Comparison of ENCODE assay signal across 8 cellular contexts in the genomic region with DNA sequence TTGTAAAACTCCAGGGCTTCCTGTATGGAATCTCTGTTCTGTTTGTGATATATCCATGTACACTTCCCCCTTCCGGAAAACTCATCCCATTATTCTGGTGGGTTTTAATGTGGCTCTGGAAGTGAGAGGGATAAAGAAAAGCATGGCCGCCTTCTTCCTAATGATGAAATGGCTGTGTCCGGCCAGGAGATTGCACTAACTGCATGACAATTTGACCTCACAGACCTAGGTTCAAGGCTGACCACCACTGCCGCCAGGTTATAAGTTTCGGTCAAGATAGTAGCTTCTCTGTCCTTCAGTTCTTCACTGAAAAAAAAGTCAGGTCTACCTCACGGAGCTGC. TPM values are rescaled to one million over a fixed set of nuclear protein-coding genes. Genes with fewer than 3 reads are reported as not detected.
A peak's percentile ranks its signal among the peaks of the same experiment; 100 is the strongest.
DNase-seq lines count a peak whose midpoint lies in the region; ATAC-seq and TF ChIP-seq lines count a peak whose summit lies in the region.

No MANE protein-coding gene starts in this region.

- CTCF ChIA-PET in OCI-LY7 (lab: Charles Lee; ENCODE audit: unreplicated experiment) = no interaction called here

- intact Hi-C loops in uterus (cut with DNase I; ENCODE audit: low total_unique reads) (no loop called here), OCI-LY7 (cut with micrococcal nuclease; ENCODE audit: unreplicated experiment) (no loop called here)

- H2AFZ ChIP-seq in OCI-LY7 (ENCODE audit: low read length) = no peak overlapping the region

- TF ChIP-seq POLR2A in uterus (IDR thresholded peaks at IDR 0.05) = no peak

- no peak for DNase-seq in activated naive CD8-positive, alpha-beta T cell treated with anti-CD3 and anti-CD28 coated beads for 36 hours
- DNase-seq in choroid plexus epithelial cell (ENCODE audit: low read depth) = no peak
- DNase-seq in uterus = no peak
- DNase-seq in AG08395 (ENCODE audit: low spot score) = no peak
- no peak for DNase-seq in OCI-LY7 (ENCODE audit: low spot score)

- no peaks in the 10 kb centered on the region for H3K27me3 ChIP-seq in mucosa of rectum (ENCODE audit: control insufficient read depth in 2 of 2, insufficient read depth in 2 of 2, low read length in 2 of 2)
- no peaks in the 10 kb centered on the region for H3K27me3 ChIP-seq in uterus

- no peaks in the 10 kb centered on the region for H3K9me3 Mint-ChIP-seq in activated naive CD8-positive, alpha-beta T cell (ENCODE audit: low read depth)
- H3K9me3 Mint-ChIP-seq in activated naive CD8-positive, alpha-beta T cell treated with anti-CD3 and anti-CD28 coated beads for 36 hours = no peaks in the 10 kb centered on the region

- no peaks in the 10 kb centered on the region for H4K20me1 ChIP-seq in OCI-LY7 (ENCODE audit: insufficient read depth, low read length)

- H3K27ac Mint-ChIP-seq in activated naive CD8-positive, alpha-beta T cell = no peak overlapping the region
- no peak overlapping the region for H3K27ac Mint-ChIP-seq in activated naive CD8-positive, alpha-beta T cell treated with anti-CD3 and anti-CD28 coated beads for 36 hours

- H3K4me3 ChIP-seq in choroid plexus epithelial cell (ENCODE audit: low read depth, low read length) = peak overlapping the region; percentile 55
- H3K4me3 ChIP-seq in mucosa of rectum (ENCODE audit: low read length in 2 of 2) = peak overlapping the region; percentile 46 to 75
- H3K4me3 ChIP-seq in uterus = peak overlapping the region; percentile 34 to 43
- no peak overlapping the region for H3K4me3 ChIP-seq in OCI-LY7 (ENCODE audit: low read depth, low read length, poor library complexity, severe bottlenecking)

- peak overlapping the region; percentile 38 to 39 for H3K9ac ChIP-seq in mucosa of rectum (ENCODE audit: low read depth in 1 of 2, low read length in 2 of 2)

- no peak for TF ChIP-seq CTCF in choroid plexus epithelial cell (conservative IDR thresholded peaks at IDR 0.05; ENCODE audit: low read depth, low read length)
- TF ChIP-seq CTCF in uterus (IDR thresholded peaks at IDR 0.05) = no peak
- no peak for TF ChIP-seq CTCF in OCI-LY7 (conservative IDR thresholded peaks at IDR 0.05; ENCODE audit: low read length)

- no peak for ATAC-seq in GM19467 (IDR thresholded peaks at IDR 0.05; ENCODE audit: unreplicated experiment)

- no peaks in the 10 kb centered on the region for H3K27me3 Mint-ChIP-seq in activated naive CD8-positive, alpha-beta T cell
- H3K27me3 Mint-ChIP-seq in activated naive CD8-positive, alpha-beta T cell treated with anti-CD3 and anti-CD28 coated beads for 36 hours = no peaks in the 10 kb centered on the region

- POLR2A ChIA-PET in OCI-LY7 (lab: Charles Lee) = no interaction called here

- H3K4me3 Mint-ChIP-seq in activated naive CD8-positive, alpha-beta T cell = peak overlapping the region; percentile 22
- no peak overlapping the region for H3K4me3 Mint-ChIP-seq in activated naive CD8-positive, alpha-beta T cell treated with anti-CD3 and anti-CD28 coated beads for 36 hours

- H3K36me3 ChIP-seq in mucosa of rectum (ENCODE audit: control insufficient read depth in 2 of 2, insufficient read depth in 2 of 2, low read length in 2 of 2) (no peaks in the 10 kb centered on the region), uterus (no peaks in the 10 kb centered on the region), OCI-LY7 (ENCODE audit: insufficient read depth, low read length) (peaks cover 15% of the 10 kb centered on the region)

- H3K27ac ChIP-seq in mucosa of rectum (ENCODE audit: low read depth in 2 of 2, low read length in 2 of 2) (peak overlapping the region in 1 of 2 donors; percentile 26), uterus (peak overlapping the region; percentile 71 to 85), OCI-LY7 (ENCODE audit: low read depth, low read length, poor library complexity, severe bottlenecking) (no peak overlapping the region)

- peaks cover 7% of the 10 kb centered on the region for H3K4me1 Mint-ChIP-seq in activated naive CD8-positive, alpha-beta T cell (ENCODE audit: low read depth)
- peaks cover 4% of the 10 kb centered on the region for H3K4me1 Mint-ChIP-seq in activated naive CD8-positive, alpha-beta T cell treated with anti-CD3 and anti-CD28 coated beads for 36 hours

- H3K9me2 ChIP-seq in OCI-LY7 (ENCODE audit: insufficient read depth, low read length) = no peaks in the 10 kb centered on the region

- no peaks in the 10 kb centered on the region for H3K4me1 ChIP-seq in mucosa of rectum (ENCODE audit: control insufficient read depth in 2 of 2, insufficient read depth in 2 of 2, low read length in 2 of 2)
- H3K4me1 ChIP-seq in uterus = no peaks in the 10 kb centered on the region
- H3K4me1 ChIP-seq in OCI-LY7 (ENCODE audit: insufficient read depth, low read length, poor library complexity, severe bottlenecking) = no peaks in the 10 kb centered on the region

- H3K79me2 ChIP-seq in OCI-LY7 (ENCODE audit: insufficient read depth, low read depth, low read length) = no peaks in the 10 kb centered on the region

- H3K36me3 Mint-ChIP-seq in activated naive CD8-positive, alpha-beta T cell = no peaks in the 10 kb centered on the region
- H3K36me3 Mint-ChIP-seq in activated naive CD8-positive, alpha-beta T cell treated with anti-CD3 and anti-CD28 coated beads for 36 hours = no peaks in the 10 kb centered on the region

- H3K4me2 ChIP-seq in OCI-LY7 (ENCODE audit: low read length) = no peak overlapping the region

- BruUV-seq in OCI-LY7 (replicated peaks; lab: Mats Ljungman, UMichigan) = no TSS peak

- H3K9me3 ChIP-seq in mucosa of rectum (ENCODE audit: control insufficient read depth in 2 of 2, low read length in 2 of 2) (no peaks in the 10 kb centered on the region), uterus (no peaks in the 10 kb centered on the region), OCI-LY7 (ENCODE audit: low read length) (no peaks in the 10 kb centered on the region)

RNA-seq across cellular contexts. Expression of a gene that starts 41.0 kb away (rescaled TPM):
- total RNA-seq in activated naive CD8-positive, alpha-beta T cell treated with anti-CD3 and anti-CD28 coated beads for 36 hours = not detected
- 10 to 100 TPM in 1 of 4 donors, 1 to 10 TPM in 2, under 1 TPM in 1; 0.51 to 15.2 (median 6.6) TPM for total RNA-seq in uterus
- total RNA-seq in OCI-LY7 (2014; rRNA removed; shearing (Covaris generic)) = not detected in 2 replicates
- not detected in 2 replicates for total RNA-seq in OCI-LY7 (2022)
